In genomic region chr5:59360130-59360555, GRCh38 we compare ENCODE assay signal across 15 cellular contexts.
DNase-seq lines count a peak whose midpoint lies in the region; TF ChIP-seq lines count a peak whose summit lies in the region.
"Had no signal": no experiment of that assay in that cellular context is flagged by ENCODE, and none has a peak within 500 bp of the region (broad histone marks: within the 10 kb centered on the region; RNA-seq: fewer than 3 reads in every experiment).

No MANE protein-coding gene starts in this region.

- 38% methylated on average over 7 of the region's 7 CpGs for WGBS in hepatocyte (ENCODE audit: low lambda C conversion rate, missing lambda C conversion rate)
- WGBS in smooth muscle cell (ENCODE audit: low lambda C conversion rate), result 37% methylated on average over 7 of the region's 7 CpGs

- H3K36me3 ChIP-seq in hepatocyte (replicated peaks; ENCODE audit: insufficient read depth, low read depth) (no peaks in the 10 kb centered on the region), smooth muscle cell (ENCODE audit: low read depth) (no peaks in the 10 kb centered on the region)
- H3K36me3 ChIP-seq: breast epithelium had no signal

- H4K20me1 ChIP-seq in hepatocyte (ENCODE audit: insufficient read depth, poor library complexity, severe bottlenecking) (no peaks in the 10 kb centered on the region), smooth muscle cell (ENCODE audit: low read depth) (no peaks in the 10 kb centered on the region)

- H3F3A ChIP-seq in smooth muscle cell (ENCODE audit: low read depth), result peaks cover 22% of the 10 kb centered on the region

- H3K9me2 ChIP-seq in hepatocyte (replicated peaks; ENCODE audit: insufficient read depth), result no peaks in the 10 kb centered on the region

- H3K27me3 ChIP-seq in hepatocyte (no peaks in the 10 kb centered on the region), smooth muscle cell (ENCODE audit: low read depth) (no peaks in the 10 kb centered on the region)
- H3K27me3 ChIP-seq: breast epithelium had no signal

- TF ChIP-seq CTCF in hepatocyte (IDR thresholded peaks at IDR 0.05; ENCODE audit: poor library complexity) (no peak), smooth muscle cell (IDR thresholded peaks at IDR 0.05; ENCODE audit: borderline replicate concordance, insufficient read depth, poor library complexity, severe bottlenecking) (no peak)

- no peak overlapping the region for H3K9ac ChIP-seq in smooth muscle cell (ENCODE audit: low read depth)

- H2AFZ ChIP-seq in hepatocyte (no peak overlapping the region), smooth muscle cell (ENCODE audit: low read depth) (peak overlapping the region; percentile 10)

- H3K4me1 ChIP-seq in hepatocyte (ENCODE audit: insufficient read depth), result peaks cover 32% of the 10 kb centered on the region
- H3K4me1 ChIP-seq in smooth muscle cell (ENCODE audit: low read depth), result peaks cover 52% of the 10 kb centered on the region
- H3K4me1 ChIP-seq: breast epithelium had no signal

- no peaks in the 10 kb centered on the region for H3K79me2 ChIP-seq in hepatocyte
- no peaks in the 10 kb centered on the region for H3K79me2 ChIP-seq in smooth muscle cell (ENCODE audit: low read depth)

- peak overlapping the region; percentile 80 for H3K27ac ChIP-seq in hepatocyte
- H3K27ac ChIP-seq in smooth muscle cell (ENCODE audit: low read depth), result peak overlapping the region; percentile 86
- H3K27ac ChIP-seq: breast epithelium had no signal

- H3K9me3 ChIP-seq in hepatocyte (ENCODE audit: low read depth) (no peaks in the 10 kb centered on the region), smooth muscle cell (replicated peaks; ENCODE audit: low read depth) (no peaks in the 10 kb centered on the region)
- H3K9me3 ChIP-seq: breast epithelium had no signal

- H3K4me2 ChIP-seq in hepatocyte (peak overlapping the region; percentile 43), smooth muscle cell (peak overlapping the region; percentile 77)

- DNase-seq in NCI-H510A treated with DMSO at 0.1 percent for 48 hours (lab: John Stamatoyannopoulos, UW) (peak; percentile 73), NCI-H510A (lab: John Stamatoyannopoulos, UW) (no peak), SKM-1 (lab: John Stamatoyannopoulos, UW; ENCODE audit: unreplicated experiment) (peak; percentile 91), hepatocyte (ENCODE audit: low spot score) (peak; percentile 30), smooth muscle cell (lab: John Stamatoyannopoulos, UW; ENCODE audit: unreplicated experiment) (no peak), midbrain (lab: John Stamatoyannopoulos, UW) (no peak)
- DNase-seq in stimulated activated naive CD4-positive, alpha-beta T cell (lab: John Stamatoyannopoulos, UW), result no peak
- no peak for DNase-seq in activated naive CD4-positive, alpha-beta T cell (lab: John Stamatoyannopoulos, UW)
- DNase-seq: activated CD8-positive, alpha-beta memory T cell treated with anti-CD3 and anti-CD28 coated beads, Interleukin-2, amount 50 U/mL, for 48 hours; activated naive CD4-positive, alpha-beta T cell treated with anti-CD3 and anti-CD28 coated beads, Interleukin-2, amount 10 ng/mL, durations not matched to agents 7 days and 5 days; endodermal cell; naive thymus-derived CD8-positive, alpha-beta T cell; NCI-H1105; NCI-H524 treated with DMSO at 0.1 percent for 48 hours had no signal

- no peak overlapping the region for H3K4me3 ChIP-seq in hepatocyte
- no peak overlapping the region for H3K4me3 ChIP-seq in smooth muscle cell
- H3K4me3 ChIP-seq: breast epithelium had no signal

Comparison
In these comparisons a context has a peak if more than half of its experiments do, and no peak if none do; other contexts are left out.
1. DNase-seq: peak in NCI-H510A treated with DMSO at 0.1 percent for 48 hours (single experiment), SKM-1 (single experiment) and hepatocyte (single experiment); none in NCI-H510A (single experiment), smooth muscle cell (single experiment), midbrain (single experiment), stimulated activated naive CD4-positive, alpha-beta T cell (0 of 6) and activated naive CD4-positive, alpha-beta T cell (0 of 4).